1 cellular context compared by ENCODE assay signal in the genomic region with DNA sequence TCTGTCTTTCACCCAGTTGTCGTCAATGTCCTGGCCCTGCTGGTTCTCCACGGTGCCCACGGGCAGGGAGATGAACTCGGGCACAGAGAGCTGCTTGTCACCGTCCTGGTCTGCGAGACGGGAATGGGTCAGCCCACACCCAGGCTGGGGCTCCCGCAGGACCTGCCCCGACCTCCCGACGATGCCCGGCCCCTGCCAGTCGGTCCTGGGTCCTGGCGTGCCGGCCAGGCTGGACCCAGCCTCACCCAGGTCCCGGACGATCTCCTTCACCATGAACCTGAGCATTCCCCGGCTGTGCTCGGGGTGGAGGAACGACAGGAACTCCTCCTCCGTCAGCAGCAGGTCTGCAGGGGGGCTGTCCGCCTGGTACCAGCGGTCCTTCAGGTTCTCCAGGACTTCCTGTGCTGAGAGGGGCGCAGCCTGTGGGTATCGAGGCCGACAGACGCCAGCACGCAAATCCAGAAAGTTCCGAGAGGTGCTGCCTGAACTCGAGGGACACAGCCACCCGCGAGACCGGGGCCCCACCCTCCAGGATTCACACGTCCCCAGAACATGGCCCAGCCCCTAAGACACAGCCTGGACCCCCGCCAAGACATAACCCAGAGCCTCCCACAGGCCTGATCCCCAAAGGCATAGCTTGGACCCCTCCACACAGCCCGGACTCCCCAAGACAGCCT.
TF ChIP-seq lines count a peak whose summit lies in the region.

No MANE protein-coding gene starts in this region.

TF ChIP-seq in HCT116, 20 proteins besides CTCF, POLR2A, EP300 and RAD21:
- TF ChIP-seq, protein P1, sequence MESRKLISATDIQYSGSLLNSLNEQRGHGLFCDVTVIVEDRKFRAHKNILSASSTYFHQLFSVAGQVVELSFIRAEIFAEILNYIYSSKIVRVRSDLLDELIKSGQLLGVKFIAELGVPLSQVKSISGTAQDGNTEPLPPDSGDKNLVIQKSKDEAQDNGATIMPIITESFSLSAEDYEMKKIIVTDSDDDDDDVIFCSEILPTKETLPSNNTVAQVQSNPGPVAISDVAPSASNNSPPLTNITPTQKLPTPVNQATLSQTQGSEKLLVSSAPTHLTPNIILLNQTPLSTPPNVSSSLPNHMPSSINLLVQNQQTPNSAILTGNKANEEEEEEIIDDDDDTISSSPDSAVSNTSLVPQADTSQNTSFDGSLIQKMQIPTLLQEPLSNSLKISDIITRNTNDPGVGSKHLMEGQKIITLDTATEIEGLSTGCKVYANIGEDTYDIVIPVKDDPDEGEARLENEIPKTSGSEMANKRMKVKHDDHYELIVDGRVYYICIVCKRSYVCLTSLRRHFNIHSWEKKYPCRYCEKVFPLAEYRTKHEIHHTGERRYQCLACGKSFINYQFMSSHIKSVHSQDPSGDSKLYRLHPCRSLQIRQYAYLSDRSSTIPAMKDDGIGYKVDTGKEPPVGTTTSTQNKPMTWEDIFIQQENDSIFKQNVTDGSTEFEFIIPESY (IDR thresholded peaks at IDR 0.05; ENCODE audit: extremely low read depth, insufficient replicate concordance, low read length) = no peak
- TF ChIP-seq JUND (IDR thresholded peaks at IDR 0.05) = no peak
- no peak for TF ChIP-seq SIN3A (IDR thresholded peaks at IDR 0.05; ENCODE audit: low read depth)
- no peak for TF ChIP-seq ZNF274 (IDR thresholded peaks at IDR 0.05; ENCODE audit: low read depth, low read length)
- no peak for TF ChIP-seq EGR1 (IDR thresholded peaks at IDR 0.05; ENCODE audit: low read depth)
- no peak for TF ChIP-seq SRF (IDR thresholded peaks at IDR 0.05; ENCODE audit: low read depth)
- no peak for TF ChIP-seq EZH2 (IDR thresholded peaks at IDR 0.05)
- no peak for TF ChIP-seq EZH2phosphoT487 (IDR thresholded peaks at IDR 0.05; ENCODE audit: borderline replicate concordance)
- TF ChIP-seq TCF7L2 (IDR thresholded peaks at IDR 0.05; ENCODE audit: borderline replicate concordance, extremely low read depth, insufficient read depth, insufficient read length) = no peak
- no peak for TF ChIP-seq CBX3 (IDR thresholded peaks at IDR 0.05; ENCODE audit: low read depth)
- TF ChIP-seq SP1 (IDR thresholded peaks at IDR 0.05; ENCODE audit: low read depth) = no peak
